ENCODE assay signal across 27 cellular contexts in genomic region chr22:44555597-44555996, GRCh38. TPM values are rescaled to one million over a fixed set of nuclear protein-coding genes. Genes with fewer than 3 reads are reported as not detected.
DNase-seq lines count a peak whose midpoint lies in the region; ATAC-seq, FAIRE-seq and TF ChIP-seq lines count a peak whose summit lies in the region.
"Had no signal": no experiment of that assay in that cellular context is flagged by ENCODE, and none has a peak within 500 bp of the region (broad histone marks: within the 10 kb centered on the region; RNA-seq: fewer than 3 reads in every experiment).

No MANE protein-coding gene starts in this region.

- no peak overlapping the region for H2AFZ ChIP-seq in K562 (ENCODE audit: low read depth, low read length)
- H2AFZ ChIP-seq: GM23248 had no signal

- no peak for TF ChIP-seq POLR2A in K562 (conservative IDR thresholded peaks at IDR 0.05)

- CTCF ChIA-PET in K562 (lab: Yijun Ruan, JAX; ENCODE audit: low intra/inter-chr PET ratio): interaction anchor here (0.9 kb wide), 1 partner anchor 13 kb away, joined by 7 read pairs; no protein-coding TSS in a partner anchor
- CTCF ChIA-PET in HEK293T (lab: Yijun Ruan, JAX): no interaction called here

- intact Hi-C loops in K562 (cut with micrococcal nuclease): no loop called here

- H3K4me2 ChIP-seq in K562 (ENCODE audit: insufficient read depth, low read length): no peak overlapping the region
- H3K4me2 ChIP-seq: A549; BLaER1 treated with 17β-estradiol and CSF1 and Interleukin-3, amounts not matched to agents 10 nM and 100 nM had no signal

- TF ChIP-seq CTCF in K562 (IDR thresholded peaks at IDR 0.05 in 2 of 3, conservative IDR thresholded peaks at IDR 0.05 in 1 of 3; ENCODE audit: insufficient read depth in 2 of 3, low read depth in 1 of 3, low read length in 3 of 3): no peak
- TF ChIP-seq CTCF in type B pancreatic cell (conservative IDR thresholded peaks at IDR 0.05): no peak

- no peaks in the 10 kb centered on the region for H3K79me2 ChIP-seq in K562 (ENCODE audit: control insufficient read depth, insufficient read depth, low read length)

- BruUV-seq in K562 (replicated peaks; lab: Mats Ljungman, UMichigan): no TSS peak

- TF ChIP-seq RAD21 in K562 (CRISPR knock-in tag; conservative IDR thresholded peaks at IDR 0.05 in 1 of 2, IDR thresholded peaks at IDR 0.05 in 1 of 2): no peak

- ATAC-seq in K562: no peak
- ATAC-seq: A549, GM12878 had no signal

- TF ChIP-seq EP300 in K562 (IDR thresholded peaks at IDR 0.05; ENCODE audit: low read length): no peak

- H3K27ac ChIP-seq in K562 (ENCODE audit: extremely low read depth, low read depth, low read length): no peak overlapping the region
- H3K27ac ChIP-seq: A549; BLaER1 treated with 17β-estradiol and CSF1 and Interleukin-3, amounts not matched to agents 10 nM and 100 nM; GM23248 had no signal

- FAIRE-seq in K562 (lab: Jason Lieb, UNC): no peak
- FAIRE-seq: A549, D721Med, GM12878, GM19239, H1 had no signal

- no peaks in the 10 kb centered on the region for H3K36me3 Mint-ChIP-seq in type B pancreatic cell
- H3K36me3 Mint-ChIP-seq: CD14-positive monocyte had no signal

- no peak overlapping the region for H3K9ac ChIP-seq in K562 (ENCODE audit: insufficient read depth in 1 of 2, low read depth in 2 of 2, low read length in 2 of 2)
- H3K9ac ChIP-seq: BLaER1 treated with 17β-estradiol and CSF1 and Interleukin-3, amounts not matched to agents 10 nM and 100 nM; GM23248 had no signal

- no peak overlapping the region for H3K4me3 ChIP-seq in K562
- H3K4me3 ChIP-seq: A549; BLaER1 treated with 17β-estradiol and CSF1 and Interleukin-3, amounts not matched to agents 10 nM and 100 nM; GM12878; GM23248 had no signal

- H3K4me3 Mint-ChIP-seq in type B pancreatic cell: no peak overlapping the region
- H3K4me3 Mint-ChIP-seq: CD4-positive, alpha-beta T cell; CD8-positive, alpha-beta memory T cell; HFFc6 had no signal

- peaks cover 0 to 4% of the 10 kb centered on the region in 2 experiments; a peak in 1 of 5 replicates for H3K4me1 ChIP-seq in K562 (replicated peaks in 1 of 2; ENCODE audit: control insufficient read depth in 2 of 2, insufficient read depth in 2 of 2, low read length in 2 of 2)
- H3K4me1 ChIP-seq: BE2C had no signal

- H3K36me3 ChIP-seq in K562 (ENCODE audit: control insufficient read depth, insufficient read depth, low read length): no peaks in the 10 kb centered on the region
- H3K36me3 ChIP-seq: BE2C; BLaER1 treated with 17β-estradiol and CSF1 and Interleukin-3, amounts not matched to agents 10 nM and 100 nM had no signal

- no peaks in the 10 kb centered on the region for H4K20me1 ChIP-seq in K562 (replicated peaks; ENCODE audit: control insufficient read depth, insufficient read depth, low read length)
- H4K20me1 ChIP-seq: BLaER1 treated with 17β-estradiol and CSF1 and Interleukin-3, amounts not matched to agents 10 nM and 100 nM had no signal

- H3K27me3 Mint-ChIP-seq in type B pancreatic cell: peaks cover 18% of the 10 kb centered on the region

- in situ Hi-C loops in K562 (cut with MboI): no loop called here

- H3K9me3 ChIP-seq in K562 (replicated peaks; ENCODE audit: control insufficient read depth, insufficient read depth, low read depth, low read length): no peaks in the 10 kb centered on the region
- H3K9me3 ChIP-seq: A549; BE2C; BLaER1 treated with 17β-estradiol and CSF1 and Interleukin-3, amounts not matched to agents 10 nM and 100 nM had no signal

- H3K27ac Mint-ChIP-seq in type B pancreatic cell: peak overlapping the region; percentile 81
- H3K27ac Mint-ChIP-seq: CD4-positive, alpha-beta T cell; HFFc6 had no signal

- 0% methylated on average over 2 of the region's 2 CpGs for WGBS in K562 (ENCODE audit: insufficient coverage, low coverage, missing lambda C conversion rate)

- H3K9me3 Mint-ChIP-seq in type B pancreatic cell: no peaks in the 10 kb centered on the region
- H3K9me3 Mint-ChIP-seq: CD4-positive, alpha-beta T cell; CD8-positive, alpha-beta memory T cell; HFFc6 had no signal

- H3K4me1 Mint-ChIP-seq in type B pancreatic cell (ENCODE audit: unreplicated experiment): no peaks in the 10 kb centered on the region

- H3K27me3 ChIP-seq in K562 (ENCODE audit: control insufficient read depth in 2 of 2, insufficient read depth in 2 of 2, low read length in 2 of 2): peaks cover 10 to 15% of the 10 kb centered on the region in 2 experiments; a peak in 4 of 5 replicates
- H3K27me3 ChIP-seq: BLaER1 treated with 17β-estradiol and CSF1 and Interleukin-3, amounts not matched to agents 10 nM and 100 nM had no signal

- DNase-seq in activated effector memory CD4-positive, alpha-beta T cell treated with anti-CD3 and anti-CD28 coated beads, Interleukin-2, amount 50 U/mL, for 16 hours: peak; percentile 17
- DNase-seq in activated effector memory CD4-positive, alpha-beta T cell treated with Interleukin-2 at 50 U/mL for 16 hours: no peak
- no peak for DNase-seq in K562 (ENCODE audit: extremely low read depth in 1 of 4, low spot score in 3 of 4)
- DNase-seq in type B pancreatic cell (ENCODE audit: extremely low spot score, unreplicated experiment): no peak
- DNase-seq in HEK293T (ENCODE audit: extremely low spot score): no peak
- no peak for DNase-seq in SHP77 (lab: John Stamatoyannopoulos, UW)
- DNase-seq: 8988T; ACHN; AML-193; BE2C; CD4-positive, alpha-beta T cell; CD8-positive, alpha-beta memory T cell; DMS 273 treated with DMSO at 0.1 percent for 48 hours; DMS79; EL; GDM1; GM23248; H7; HCEC 1CT; HFFc6 had no signal

- POLR2A ChIA-PET in K562 (lab: Yijun Ruan, JAX): no interaction called here
- POLR2A ChIA-PET in HEK293T (lab: Yijun Ruan, JAX): no interaction called here

- no peaks in the 10 kb centered on the region for H3K9me1 ChIP-seq in K562 (ENCODE audit: control insufficient read depth, insufficient read depth, low read length)

TF ChIP-seq in K562, 482 proteins besides CTCF, POLR2A, EP300 and RAD21:
- no peak for TF ChIP-seq HCFC1 (IDR thresholded peaks at IDR 0.05; ENCODE audit: low read depth, low read length)
- TF ChIP-seq, protein P1, sequence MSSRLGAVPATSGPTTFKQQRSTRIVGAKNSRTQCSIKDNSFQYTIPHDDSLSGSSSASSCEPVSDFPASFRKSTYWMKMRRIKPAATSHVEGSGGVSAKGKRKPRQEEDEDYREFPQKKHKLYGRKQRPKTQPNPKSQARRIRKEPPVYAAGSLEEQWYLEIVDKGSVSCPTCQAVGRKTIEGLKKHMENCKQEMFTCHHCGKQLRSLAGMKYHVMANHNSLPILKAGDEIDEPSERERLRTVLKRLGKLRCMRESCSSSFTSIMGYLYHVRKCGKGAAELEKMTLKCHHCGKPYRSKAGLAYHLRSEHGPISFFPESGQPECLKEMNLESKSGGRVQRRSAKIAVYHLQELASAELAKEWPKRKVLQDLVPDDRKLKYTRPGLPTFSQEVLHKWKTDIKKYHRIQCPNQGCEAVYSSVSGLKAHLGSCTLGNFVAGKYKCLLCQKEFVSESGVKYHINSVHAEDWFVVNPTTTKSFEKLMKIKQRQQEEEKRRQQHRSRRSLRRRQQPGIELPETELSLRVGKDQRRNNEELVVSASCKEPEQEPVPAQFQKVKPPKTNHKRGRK (tag; IDR thresholded peaks at IDR 0.05): peak; percentile 72; the same call in 1 of the 2 replicates

TF ChIP-seq in HEK293T, 16 proteins besides CTCF, POLR2A, EP300 and RAD21:
- no peak for TF ChIP-seq LEF1 (IDR thresholded peaks at IDR 0.05; ENCODE audit: borderline replicate concordance)
- TF ChIP-seq FOXM1 (IDR thresholded peaks at IDR 0.05; ENCODE audit: borderline replicate concordance): no peak
TF ChIP-seq in HEK293T: peak in this region for 0.

RNA-seq across cellular contexts. Expression of gene RTL6, which starts 57.6 kb away (rescaled TPM):
- total RNA-seq in K562 (2011; cell fraction: chromatin; rRNA removed; ENCODE audit: low replicate concordance): 2.3 and 6.4 TPM in 2 replicates
- 5.3 and 7.7 TPM in 2 replicates for total RNA-seq in K562 (2011; cell fraction: nucleolus; rRNA removed)
- total RNA-seq in K562 (2011; cell fraction: nucleoplasm; rRNA removed): 3.8 and 5.5 TPM in 2 replicates
- total RNA-seq in K562 (2014; rRNA removed) (3.4 and 5.0 TPM in 2 replicates), K562 (2014; rRNA removed; fragmentation: Illumina TruSeq; extraction: Trizol) (2.5 and 3.2 TPM in 2 replicates), K562 (2015; rRNA removed; fragmentation: Illumina TruSeq; extraction: Trizol) (4.0 and 4.2 TPM in 2 replicates), K562 (2021) (6.6 and 7.1 TPM in 2 replicates), type B pancreatic cell (ENCODE audit: low replicate concordance) (43.6 and 44.6 TPM in 2 replicates)
- polyA plus RNA-seq in K562 (2011; rRNA removed) (0.73 and 2.0 TPM in 2 replicates), K562 (2014; fragmentation: Illumina TruSeq; extraction: Trizol) (4.5 and 4.9 TPM in 2 replicates), K562 (2014; fragmentation: Nextera tagmentation; extraction: Ambion mirVana) (1 to 10 TPM; 1.0 to 1.1 TPM), K562 (2014; rRNA removed) (2.8 and 3.7 TPM in 2 replicates)
- polyA plus RNA-seq in K562 (2011; cell fraction: cytosol; rRNA removed): 1.1 and 4.2 TPM in 2 replicates
- 0.69 and 2.0 TPM in 2 replicates for polyA plus RNA-seq in K562 (2011; cell fraction: nucleus; rRNA removed)
- 4.8 and 6.4 TPM in 2 replicates for polyA plus RNA-seq in K562 (2012)
- 1.4 and 4.3 TPM in 2 replicates for polyA minus RNA-seq in K562 (2011; rRNA and poly(A)+ RNA removed)
- polyA minus RNA-seq in K562 (2011; cell fraction: cytosol; rRNA and poly(A)+ RNA removed): 2.2 and 3.6 TPM in 2 replicates
- 2.6 and 4.3 TPM in 2 replicates for polyA minus RNA-seq in K562 (2011; cell fraction: nucleus; rRNA and poly(A)+ RNA removed)
